Comparison of ENCODE assay signal across 36 cellular contexts in genomic region chr9:105976257-105976656, GRCh38.
DNase-seq lines count a peak whose midpoint lies in the region; ATAC-seq and TF ChIP-seq lines count a peak whose summit lies in the region.
"Had no signal": no experiment of that assay in that cellular context is flagged by ENCODE, and none has a peak within 500 bp of the region (broad histone marks: within the 10 kb centered on the region; RNA-seq: fewer than 3 reads in every experiment).

No MANE protein-coding gene starts in this region.

- no peak overlapping the region for H3K9ac ChIP-seq in neuronal stem cell (ENCODE audit: low read depth, low read length, poor library complexity)

- H3K18ac ChIP-seq in neuronal stem cell (ENCODE audit: low read length): no peak overlapping the region

- H2BK120ac ChIP-seq in neuronal stem cell (ENCODE audit: low read depth, low read length): no peak overlapping the region

- ATAC-seq in GM23338: peak; percentile 37; the same call in 2 of the 3 replicates
- no peak for ATAC-seq in GM19328 (IDR thresholded peaks at IDR 0.05; ENCODE audit: unreplicated experiment)
- ATAC-seq: foreskin keratinocyte, natural killer cell, upper lobe of right lung, WTC11 had no signal

- no peak overlapping the region for H2AFZ ChIP-seq in GM23338
- no peak overlapping the region for H2AFZ ChIP-seq in neuronal stem cell (ENCODE audit: low read length)

- H3K4me2 ChIP-seq in GM23338 (no peak overlapping the region), neuronal stem cell (ENCODE audit: insufficient read depth, low read length, poor library complexity, severe bottlenecking) (no peak overlapping the region)

- DNase-seq in GM23338 (ENCODE audit: low spot score): no peak
- DNase-seq in WERI-Rb-1: peak; percentile 45
- DNase-seq in inferior parietal cortex (ENCODE audit: extremely low spot score): peak; percentile 55
- DNase-seq in neuronal stem cell (ENCODE audit: low spot score): no peak
- no peak for DNase-seq in T-helper 2 cell treated with Interferon-gamma antibody and Interleukin-4, amounts not matched to agents 5 μg/mL and 100 μg/mL, for 36 hours (ENCODE audit: low spot score)
- DNase-seq in effector CD4-positive, alpha-beta T cell: no peak
- DNase-seq in NCI-H345 treated with DMSO at 0.1 percent for 48 hours (lab: John Stamatoyannopoulos, UW; ENCODE audit: unreplicated experiment): no peak
- DNase-seq: activated CD4-positive, alpha-beta T cell treated with anti-CD3 and anti-CD28 coated beads, Interleukin-2, amount 10 ng/mL, durations not matched to agents 7 days and 5 days; activated effector memory CD4-positive, alpha-beta T cell treated with Interleukin-2 at 50 U/mL for 16 hours; activated T-cell treated with anti-CD3 and anti-CD28 coated beads, Interleukin-2, amount 50 U/mL, for 1 hour; Caco-2; cortex of kidney; DND-41; esophagus squamous epithelium; foreskin keratinocyte; GOT3; HFFc6; kidney; natural killer cell; NCI-H1092 treated with DMSO at 0.1 percent for 48 hours; NCI-H1930; NCI-H226; NCI-H774; ovary; SIG-M5; small intestine; stimulated activated naive CD4-positive, alpha-beta T cell treated with Interleukin-2 at 50 U/mL for 16 hours; SW 1271; T-helper 9 cell; upper lobe of right lung had no signal

- H3K4me1 ChIP-seq in GM23338 (ENCODE audit: insufficient read depth) (peaks cover 11% of the 10 kb centered on the region; the same call in 1 of the 2 replicates), neuronal stem cell (ENCODE audit: control insufficient read depth in 2 of 2, insufficient read depth in 1 of 2, low read depth in 1 of 2, low read length in 2 of 2) (peaks cover 28 to 59% of the 10 kb centered on the region in 2 donors)
- H3K4me1 ChIP-seq: Caco-2, esophagus squamous epithelium, foreskin keratinocyte, upper lobe of right lung had no signal

- H3K27me3 Mint-ChIP-seq in GM23338 (ENCODE audit: insufficient read depth, low read depth, poor library complexity): peaks cover 3% of the 10 kb centered on the region
- no peaks in the 10 kb centered on the region for H3K27me3 Mint-ChIP-seq in T-helper 2 cell treated with Interferon-gamma antibody and Interleukin-4, amounts not matched to agents 5 μg/mL and 100 μg/mL, for 36 hours (ENCODE audit: low read depth)
- H3K27me3 Mint-ChIP-seq: activated CD4-positive, alpha-beta T cell treated with anti-CD3 and anti-CD28 coated beads, Interleukin-2, amount 10 ng/mL, durations not matched to agents 7 days and 5 days; activated naive CD8-positive, alpha-beta T cell had no signal

- no peak overlapping the region for H2AK5ac ChIP-seq in neuronal stem cell (ENCODE audit: low read depth, low read length)

- WGBS in neuronal stem cell (ENCODE audit: extremely low coverage in 2 of 2, insufficient read length in 2 of 2, insufficient replicate concordance in 1 of 2), 2 donors: no CpG with 5 or more reads among the region's 8 CpGs

- no peaks in the 10 kb centered on the region for H3K9me3 Mint-ChIP-seq in GM23338
- no peaks in the 10 kb centered on the region for H3K9me3 Mint-ChIP-seq in T-helper 2 cell treated with Interferon-gamma antibody and Interleukin-4, amounts not matched to agents 5 μg/mL and 100 μg/mL, for 36 hours
- H3K9me3 Mint-ChIP-seq: activated CD4-positive, alpha-beta T cell treated with anti-CD3 and anti-CD28 coated beads, Interleukin-2, amount 10 ng/mL, durations not matched to agents 7 days and 5 days; natural killer cell; WTC11 had no signal

- no peak overlapping the region for H3K4ac ChIP-seq in neuronal stem cell (ENCODE audit: low read length)

- H3K4me1 Mint-ChIP-seq in GM23338: peaks cover 24% of the 10 kb centered on the region
- H3K4me1 Mint-ChIP-seq in T-helper 2 cell treated with Interferon-gamma antibody and Interleukin-4, amounts not matched to agents 5 μg/mL and 100 μg/mL, for 36 hours (ENCODE audit: low read depth): no peaks in the 10 kb centered on the region
- H3K4me1 Mint-ChIP-seq: activated CD4-positive, alpha-beta T cell treated with anti-CD3 and anti-CD28 coated beads, Interleukin-2, amount 10 ng/mL, durations not matched to agents 7 days and 5 days; natural killer cell had no signal

- H4K20me1 ChIP-seq in GM23338 (replicated peaks; ENCODE audit: insufficient read depth): no peaks in the 10 kb centered on the region

- no peak overlapping the region for H3K23ac ChIP-seq in neuronal stem cell (ENCODE audit: low read depth, low read length, poor library complexity)

- no peak overlapping the region for H4K8ac ChIP-seq in neuronal stem cell (ENCODE audit: low read depth, low read length)

- no peak overlapping the region for H2BK12ac ChIP-seq in neuronal stem cell (ENCODE audit: low read length)

- TF ChIP-seq CTCF in GM23338 (conservative IDR thresholded peaks at IDR 0.05; ENCODE audit: low read depth in 2 of 2) (no peak), WERI-Rb-1 (IDR thresholded peaks at IDR 0.05; ENCODE audit: low read depth, low read length) (no peak)

- H3K14ac ChIP-seq in neuronal stem cell (ENCODE audit: low read length): no peak overlapping the region

- H3K27me3 ChIP-seq in GM23338 (ENCODE audit: insufficient read depth): peaks cover 29% of the 10 kb centered on the region
- no peaks in the 10 kb centered on the region for H3K27me3 ChIP-seq in WERI-Rb-1 (ENCODE audit: insufficient read depth, low read depth, severe bottlenecking)
- H3K27me3 ChIP-seq in neuronal stem cell (ENCODE audit: control insufficient read depth in 3 of 3, insufficient read depth in 3 of 3, low read depth in 1 of 3, low read length in 3 of 3): no peaks in the 10 kb centered on the region
- H3K27me3 ChIP-seq: cardiac muscle cell, esophagus squamous epithelium, ovary, right atrium auricular region, upper lobe of right lung had no signal

- no peaks in the 10 kb centered on the region for H3K79me1 ChIP-seq in neuronal stem cell (ENCODE audit: low read depth, low read length)

- no peaks in the 10 kb centered on the region for H3K79me2 ChIP-seq in GM23338 (replicated peaks; ENCODE audit: insufficient read depth)

- H3K27ac Mint-ChIP-seq in GM23338: no peak overlapping the region
- no peak overlapping the region for H3K27ac Mint-ChIP-seq in T-helper 2 cell treated with Interferon-gamma antibody and Interleukin-4, amounts not matched to agents 5 μg/mL and 100 μg/mL, for 36 hours
- H3K27ac Mint-ChIP-seq: activated CD4-positive, alpha-beta T cell treated with anti-CD3 and anti-CD28 coated beads, Interleukin-2, amount 10 ng/mL, durations not matched to agents 7 days and 5 days; activated naive CD8-positive, alpha-beta T cell; HFFc6; natural killer cell; WTC11 had no signal

- H2BK15ac ChIP-seq in neuronal stem cell (ENCODE audit: low read length): no peak overlapping the region

- H4K91ac ChIP-seq in neuronal stem cell (ENCODE audit: low read depth, low read length, poor library complexity): no peak overlapping the region

- H3K4me3 ChIP-seq in GM23338 (no peak overlapping the region), WERI-Rb-1 (ENCODE audit: low read depth, low read length) (no peak overlapping the region), neuronal stem cell (ENCODE audit: low read length in 2 of 2) (no peak overlapping the region)
- H3K4me3 ChIP-seq: cardiac muscle cell, esophagus squamous epithelium, ovary, right atrium auricular region, upper lobe of right lung had no signal

- H3K9me3 ChIP-seq in WERI-Rb-1 (ENCODE audit: severe bottlenecking) (no peaks in the 10 kb centered on the region), neuronal stem cell (replicated peaks in 1 of 2; ENCODE audit: control insufficient read depth in 2 of 2, insufficient read depth in 1 of 2, low read depth in 1 of 2, low read length in 2 of 2) (no peaks in the 10 kb centered on the region)
- H3K9me3 ChIP-seq: Caco-2, esophagus squamous epithelium, ovary, right atrium auricular region, upper lobe of right lung had no signal

- H3K36me3 ChIP-seq in GM23338 (ENCODE audit: insufficient read depth) (no peaks in the 10 kb centered on the region), WERI-Rb-1 (no peaks in the 10 kb centered on the region), neuronal stem cell (replicated peaks in 1 of 2; ENCODE audit: control insufficient read depth in 2 of 2, insufficient read depth in 2 of 2, low read length in 2 of 2) (no peaks in the 10 kb centered on the region)
- H3K36me3 ChIP-seq: cardiac muscle cell, esophagus squamous epithelium, ovary, right atrium auricular region, upper lobe of right lung had no signal

- no peak overlapping the region for H2BK5ac ChIP-seq in neuronal stem cell (ENCODE audit: low read length)

- H3K36me3 Mint-ChIP-seq in GM23338 (ENCODE audit: low read depth): no peaks in the 10 kb centered on the region
- no peaks in the 10 kb centered on the region for H3K36me3 Mint-ChIP-seq in T-helper 2 cell treated with Interferon-gamma antibody and Interleukin-4, amounts not matched to agents 5 μg/mL and 100 μg/mL, for 36 hours (ENCODE audit: low read depth)
- H3K36me3 Mint-ChIP-seq: activated naive CD8-positive, alpha-beta T cell; natural killer cell; WTC11 had no signal

- H3K27ac ChIP-seq in GM23338 (ENCODE audit: low read depth) (no peak overlapping the region), WERI-Rb-1 (no peak overlapping the region), neuronal stem cell (replicated peaks; ENCODE audit: low read length) (peak overlapping the region; percentile 0)
- H3K27ac ChIP-seq: C4-2B, cardiac muscle cell, esophagus squamous epithelium, foreskin keratinocyte, ovary, right atrium auricular region, upper lobe of right lung had no signal

- H3F3A ChIP-seq in GM23338 (replicated peaks; ENCODE audit: low read depth): no peaks in the 10 kb centered on the region

- H3K4me3 Mint-ChIP-seq in GM23338: no peak overlapping the region
- H3K4me3 Mint-ChIP-seq in T-helper 2 cell treated with Interferon-gamma antibody and Interleukin-4, amounts not matched to agents 5 μg/mL and 100 μg/mL, for 36 hours: no peak overlapping the region
- H3K4me3 Mint-ChIP-seq: activated CD4-positive, alpha-beta T cell treated with anti-CD3 and anti-CD28 coated beads, Interleukin-2, amount 10 ng/mL, durations not matched to agents 7 days and 5 days; activated naive CD8-positive, alpha-beta T cell; HFFc6; natural killer cell; WTC11 had no signal

- peaks cover 3% of the 10 kb centered on the region; the same call in 1 of the 2 replicates for H3K9me2 ChIP-seq in GM23338 (ENCODE audit: insufficient read depth)

TF ChIP-seq in GM23338, 12 proteins besides CTCF, POLR2A, EP300 and RAD21 (continues in another document):
- TF ChIP-seq STAT1 (IDR thresholded peaks at IDR 0.05; ENCODE audit: unreplicated experiment): no peak
- TF ChIP-seq NANOG (IDR thresholded peaks at IDR 0.05; ENCODE audit: borderline replicate concordance): no peak
- no peak for TF ChIP-seq EZH2 (IDR thresholded peaks at IDR 0.05; ENCODE audit: low read depth, unreplicated experiment)

Comparison
In these comparisons a context has a peak if more than half of its experiments do, and no peak if none do; other contexts are left out.
1. DNase-seq: peak in WERI-Rb-1 (single experiment) and inferior parietal cortex (single experiment); none in GM23338 (single experiment), neuronal stem cell (single experiment), T-helper 2 cell treated with Interferon-gamma antibody and Interleukin-4, amounts not matched to agents 5 μg/mL and 100 μg/mL, for 36 hours (single experiment), effector CD4-positive, alpha-beta T cell (single experiment) and NCI-H345 treated with DMSO at 0.1 percent for 48 hours (single experiment).